ENCODE assay signal across 8 cellular contexts in genomic region chr6:95578106-95578410, GRCh38. TPM values are rescaled to one million over a fixed set of nuclear protein-coding genes. Genes with fewer than 3 reads are reported as not detected.
DNase-seq lines count a peak whose midpoint lies in the region; ATAC-seq, FAIRE-seq and TF ChIP-seq lines count a peak whose summit lies in the region.

No MANE protein-coding gene starts in this region.

- peak overlapping the region; percentile 100 for H3K4me2 ChIP-seq in keratinocyte (ENCODE audit: control insufficient read depth, extremely low read depth, insufficient read depth, low read depth, low read length)

- no peaks in the 10 kb centered on the region for H3K9me3 ChIP-seq in keratinocyte (ENCODE audit: control insufficient read depth, low read depth, low read length)

- H3K27ac ChIP-seq in HL-60 (replicated peaks) (peak overlapping the region; percentile 89), angular gyrus (ENCODE audit: low read depth, low read length) (peak overlapping the region; percentile 81), keratinocyte (ENCODE audit: control insufficient read depth, insufficient read depth, low read length) (peak overlapping the region; percentile 94), temporal lobe (ENCODE audit: low read depth, low read length) (peak overlapping the region; percentile 76)

- peaks cover 0 to 1% of the 10 kb centered on the region in 2 experiments for H3K36me3 ChIP-seq in keratinocyte (ENCODE audit: control insufficient read depth in 2 of 2, extremely low read depth in 1 of 2, insufficient read depth in 2 of 2, low read length in 2 of 2)

- TF ChIP-seq CTCF in HL-60 (IDR thresholded peaks at IDR 0.05; ENCODE audit: insufficient read depth, low read length) (no peak), keratinocyte (optimal IDR thresholded peaks at IDR 0.05 in 1 of 3, IDR thresholded peaks at IDR 0.05 in 1 of 3, conservative IDR thresholded peaks at IDR 0.05 in 1 of 3; ENCODE audit: extremely low read depth in 1 of 3, insufficient read depth in 2 of 3, low read length in 3 of 3) (no peak)

- peaks cover 17% of the 10 kb centered on the region for H3K79me2 ChIP-seq in keratinocyte (ENCODE audit: control insufficient read depth, insufficient read depth, low read length)

- DNase-seq in GDM1 (lab: John Stamatoyannopoulos, UW), result peak; percentile 20
- DNase-seq in HL-60 (ENCODE audit: low read depth in 1 of 2, low spot score in 1 of 2), result peak in 1 of 2 experiments; percentile 15
- DNase-seq in keratinocyte (ENCODE audit: low read depth, low spot score), result no peak
- no peak for DNase-seq in NCI-H226
- DNase-seq in cerebellum (ENCODE audit: low spot score), result no peak

- no peaks in the 10 kb centered on the region for H3K27me3 ChIP-seq in HL-60 (ENCODE audit: insufficient read depth, poor library complexity, severe bottlenecking)
- no peaks in the 10 kb centered on the region for H3K27me3 ChIP-seq in keratinocyte (ENCODE audit: control insufficient read depth, extremely low read depth, insufficient read depth, low read length)

- no peaks in the 10 kb centered on the region for H3K9me1 ChIP-seq in keratinocyte (ENCODE audit: control insufficient read depth, extremely low read depth, insufficient read depth, low read length)

- peak overlapping the region; percentile 99 for H2AFZ ChIP-seq in keratinocyte (ENCODE audit: control insufficient read depth, low read length)

- dilution Hi-C loops in keratinocyte (cut with MboI; ENCODE audit: extremely low pct_ligation_motif_present, low sequenced_read_pairs), result no loop called here

- H3K4me3 ChIP-seq in HL-60 (replicated peaks; ENCODE audit: insufficient read depth, low read length) (peak overlapping the region; percentile 83), keratinocyte (ENCODE audit: control insufficient read depth in 2 of 3, extremely low read depth in 1 of 3, insufficient read depth in 2 of 3, low read depth in 1 of 3, low read length in 3 of 3) (peak overlapping the region; percentile 82 to 98 (median 94))

- peaks cover 9% of the 10 kb centered on the region for H3K4me1 ChIP-seq in keratinocyte (ENCODE audit: control insufficient read depth, extremely low read depth, insufficient read depth, low read length)

- no peak for FAIRE-seq in keratinocyte (lab: Jason Lieb, UNC)

- ATAC-seq in GM21367 (IDR thresholded peaks at IDR 0.05; ENCODE audit: unreplicated experiment), result peak; percentile 8

- peak overlapping the region; percentile 91 for H3K9ac ChIP-seq in keratinocyte (ENCODE audit: control insufficient read depth, extremely low read depth, insufficient read depth, low read length)

- no peaks in the 10 kb centered on the region for H4K20me1 ChIP-seq in keratinocyte (ENCODE audit: control insufficient read depth, extremely low read depth, insufficient read depth, low read length)

RNA-seq across cellular contexts. Expression of gene MANEA, which starts 0.7 kb away (rescaled TPM):
- polyA plus RNA-seq in keratinocyte, result 6.0 to 10.8 TPM (median 6.3 TPM) in 3 replicates
- polyA plus RNA-seq in keratinocyte (2011; ENCODE audit: low read depth), result 1.3 TPM
- polyA plus RNA-seq in keratinocyte (2011; cell fraction: cytosol; rRNA removed), result 1.7 and 4.8 TPM in 2 replicates
- 7.7 and 9.3 TPM in 2 replicates for polyA plus RNA-seq in keratinocyte (2011; cell fraction: nucleus; rRNA removed)
- 2.8 and 6.2 TPM in 2 replicates for polyA plus RNA-seq in keratinocyte (2012; ENCODE audit: low replicate concordance)
- 0.82 to 10.8 TPM (median 5.5 TPM) in 3 replicates for polyA minus RNA-seq in keratinocyte
- polyA minus RNA-seq in keratinocyte (2011; cell fraction: cytosol; rRNA and poly(A)+ RNA removed), result 2.3 TPM
- polyA minus RNA-seq in keratinocyte (2011; cell fraction: nucleus; rRNA and poly(A)+ RNA removed), result 5.2 and 12.6 TPM in 2 replicates
- total RNA-seq in temporal lobe, result 9.8 TPM
- 18.5 TPM for total RNA-seq in cerebellum
